8 cellular contexts compared by ENCODE assay signal in the genomic region with DNA sequence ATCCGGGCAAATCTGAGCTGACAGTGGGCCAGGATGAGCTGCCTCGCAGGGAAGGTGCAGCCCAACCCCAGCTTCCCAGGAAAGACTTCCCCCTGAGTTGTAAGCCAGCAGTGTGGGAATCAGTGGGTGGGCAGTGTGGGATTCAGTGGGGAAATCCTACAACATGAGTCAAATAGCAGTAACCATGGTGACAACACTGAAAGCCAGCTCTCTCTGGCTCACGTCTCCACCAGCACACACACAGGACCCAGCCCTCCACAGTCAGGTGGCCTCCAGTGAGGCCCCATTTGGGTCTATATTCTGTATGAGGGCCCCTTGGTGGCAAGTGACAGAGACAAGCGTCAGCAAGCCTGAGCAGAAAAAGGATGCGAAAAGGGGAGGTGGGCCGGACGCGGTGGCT. TPM values are rescaled to one million over a fixed set of nuclear protein-coding genes. Genes with fewer than 3 reads are reported as not detected.
DNase-seq lines count a peak whose midpoint lies in the region; ATAC-seq and TF ChIP-seq lines count a peak whose summit lies in the region.

No MANE protein-coding gene starts in this region.

- no peak for TF ChIP-seq EP300 in sigmoid colon (IDR thresholded peaks at IDR 0.05)

- H3K36me3 Mint-ChIP-seq in T-helper 17 cell (ENCODE audit: low read depth), result no peaks in the 10 kb centered on the region

- ATAC-seq in T-helper 17 cell, result no peak
- ATAC-seq in HG02759 (IDR thresholded peaks at IDR 0.05; ENCODE audit: unreplicated experiment), result no peak

- 61 to 70% methylated on average over 8 of the region's 8 CpGs for WGBS in sigmoid colon, 2 donors
- WGBS in lower leg skin, 2 donors, result 59 to 64% methylated on average over 8 of the region's 8 CpGs

- H3K4me1 Mint-ChIP-seq in T-helper 17 cell, result peaks cover 20% of the 10 kb centered on the region

- DNase-seq in EH (ENCODE audit: low read depth) (peak; percentile 94), T-helper 17 cell (no peak), fibroblast of the conjunctiva (ENCODE audit: low read depth) (peak; percentile 58), sigmoid colon (no peak), lower leg skin (ENCODE audit: low spot score in 2 of 2) (no peak), H4 (ENCODE audit: low spot score) (no peak), NOMO-1 treated with dmso at 0.1 percent for 144 hours (lab: John Stamatoyannopoulos, UW; ENCODE audit: unreplicated experiment) (no peak)

- peak overlapping the region; percentile 24 for H3K27ac Mint-ChIP-seq in T-helper 17 cell

- no peak for TF ChIP-seq POLR2A in sigmoid colon (IDR thresholded peaks at IDR 0.05)
- TF ChIP-seq POLR2A in lower leg skin (IDR thresholded peaks at IDR 0.05), result no peak

- H3K27me3 ChIP-seq in sigmoid colon, result no peaks in the 10 kb centered on the region

- peak overlapping the region in 3 of 4 donors; percentile 8 to 49 (median 45) for H3K27ac ChIP-seq in sigmoid colon

- H3K9me3 ChIP-seq in T-helper 17 cell (ENCODE audit: control insufficient read depth, low read length, poor library complexity, severe bottlenecking) (no peaks in the 10 kb centered on the region), sigmoid colon (no peaks in the 10 kb centered on the region)

- H3K36me3 ChIP-seq in sigmoid colon, result no peaks in the 10 kb centered on the region

- intact Hi-C loops in sigmoid colon (cut with DNase I), result no loop called here
- intact Hi-C loops in lower leg skin (cut with DNase I; ENCODE audit: low total_unique reads), result no loop called here

- no peak for TF ChIP-seq CTCF in sigmoid colon (IDR thresholded peaks at IDR 0.05)
- TF ChIP-seq CTCF in lower leg skin (IDR thresholded peaks at IDR 0.05), result no peak

- H3K4me3 ChIP-seq in sigmoid colon (no peak overlapping the region), lower leg skin (ENCODE audit: low read depth, poor library complexity, severe bottlenecking) (no peak overlapping the region)

- H3K4me3 Mint-ChIP-seq in T-helper 17 cell, result no peak overlapping the region

- H3K27me3 Mint-ChIP-seq in T-helper 17 cell, result no peaks in the 10 kb centered on the region

- H3K4me1 ChIP-seq in sigmoid colon, result peaks cover 0 to 44% (median 20%) of the 10 kb centered on the region in 4 donors

RNA-seq across cellular contexts. Expression of gene LGALS3, which starts 6.0 kb away (rescaled TPM):
- total RNA-seq in T-helper 17 cell (10 to 100 TPM; 38.7 to 49.8 TPM), sigmoid colon (100 to 1,000 TPM; 235 to 249 (median 240) TPM), lower leg skin (100 to 1,000 TPM; 755 to 857 (median 826) TPM)
- 1,000 to 10,000 TPM; 1,713 to 4,129 (median 2,701) TPM for polyA plus RNA-seq in sigmoid colon
- 77.5 and 79.4 TPM in 2 replicates for total RNA-seq in H4 (2014; rRNA removed; shearing (Covaris generic))

Comparison
In these comparisons a context has a peak if more than half of its experiments do, and no peak if none do; other contexts are left out.
1. DNase-seq: peak in EH (single experiment) and fibroblast of the conjunctiva (single experiment); none in T-helper 17 cell (0 of 3), sigmoid colon (single experiment), lower leg skin (0 of 2), H4 (single experiment) and NOMO-1 treated with dmso at 0.1 percent for 144 hours (single experiment).